ENCODE assay signal across 13 cellular contexts in genomic region chr18:55351980-55352714, GRCh38.
A peak's percentile ranks its signal among the peaks of the same experiment; 100 is the strongest.
DNase-seq lines count a peak whose midpoint lies in the region; ATAC-seq and TF ChIP-seq lines count a peak whose summit lies in the region.
"Had no signal": no experiment of that assay in that cellular context is flagged by ENCODE, and none has a peak within 500 bp of the region (broad histone marks: within the 10 kb centered on the region; RNA-seq: fewer than 3 reads in every experiment).

No MANE protein-coding gene starts in this region.

- no peak overlapping the region for H3K27ac Mint-ChIP-seq in endothelial cell (ENCODE audit: unreplicated experiment)

- no peak for TF ChIP-seq POLR2A in tibial nerve (IDR thresholded peaks at IDR 0.05)

- peaks cover 5% of the 10 kb centered on the region for H3K36me3 Mint-ChIP-seq in endothelial cell (ENCODE audit: low read depth, unreplicated experiment)

- TF ChIP-seq CTCF in GM12865 (IDR thresholded peaks at IDR 0.05; ENCODE audit: insufficient read depth, low read depth, low read length, missing control alignments): no peak
- no peak for TF ChIP-seq CTCF in tibial nerve (IDR thresholded peaks at IDR 0.05)
- TF ChIP-seq CTCF in endothelial cell (IDR thresholded peaks at IDR 0.05; ENCODE audit: unreplicated experiment): no peak

- H3K4me3 ChIP-seq in GM12865 (ENCODE audit: low read depth, low read length): no peak overlapping the region
- H3K4me3 ChIP-seq in tibial nerve: no peak overlapping the region
- H3K4me3 ChIP-seq: gastrocnemius medialis, tibial artery had no signal

- peaks cover 0 to 53% (median 8%) of the 10 kb centered on the region in 4 donors for H3K4me1 ChIP-seq in tibial nerve
- H3K4me1 ChIP-seq: tibial artery had no signal

- H3K4me1 Mint-ChIP-seq in endothelial cell (ENCODE audit: unreplicated experiment): peaks cover 38% of the 10 kb centered on the region

- TF ChIP-seq EP300 in tibial nerve (IDR thresholded peaks at IDR 0.05): no peak

- no peaks in the 10 kb centered on the region for H3K27me3 ChIP-seq in tibial nerve
- H3K27me3 ChIP-seq: gastrocnemius medialis, tibial artery had no signal

- WGBS in tibial nerve, 2 donors: 59 to 60% methylated on average over 3 of the region's 3 CpGs

- no peaks in the 10 kb centered on the region for H3K36me3 ChIP-seq in tibial nerve
- H3K36me3 ChIP-seq: gastrocnemius medialis, tibial artery had no signal

- H3K27me3 Mint-ChIP-seq in endothelial cell (ENCODE audit: unreplicated experiment): no peaks in the 10 kb centered on the region

- H3K9me3 ChIP-seq in tibial nerve: no peaks in the 10 kb centered on the region
- H3K9me3 ChIP-seq: gastrocnemius medialis, tibial artery had no signal

- H3K9me3 Mint-ChIP-seq in endothelial cell (ENCODE audit: unreplicated experiment): no peaks in the 10 kb centered on the region

- peak; percentile 66 for ATAC-seq in HG02588 (IDR thresholded peaks at IDR 0.05; ENCODE audit: unreplicated experiment)
- ATAC-seq: gastrocnemius medialis had no signal

- DNase-seq in GM12865 (ENCODE audit: low read depth) (peak; percentile 13), RPMI7951 (ENCODE audit: low read depth) (peak; percentile 41), iPS-NIHi11 (ENCODE audit: low spot score) (peak; percentile 48), tibial nerve (ENCODE audit: low spot score in 2 of 2) (no peak), endothelial cell (ENCODE audit: low spot score) (no peak), SW480 (ENCODE audit: low spot score) (no peak), HK-2 (ENCODE audit: unreplicated experiment) (no peak)
- DNase-seq: activated CD4-positive, alpha-beta T cell treated with anti-CD3 and anti-CD28 coated beads, Interleukin-2, amount 50 U/mL, for 4 hours; activated naive CD4-positive, alpha-beta T cell; gastrocnemius medialis; SW 1271; tibial artery had no signal

- H3K4me3 Mint-ChIP-seq in endothelial cell (ENCODE audit: unreplicated experiment): no peak overlapping the region

- peak overlapping the region in 2 of 4 donors; percentile 31 to 54 for H3K27ac ChIP-seq in tibial nerve
- H3K27ac ChIP-seq: tibial artery had no signal

Comparison
In these comparisons a context has a peak if more than half of its experiments do, and no peak if none do; other contexts are left out.
1. DNase-seq: peak in GM12865 (single experiment), RPMI7951 (single experiment) and iPS-NIHi11 (single experiment); none in tibial nerve (0 of 2), endothelial cell (single experiment), SW480 (single experiment) and HK-2 (single experiment).